8 cellular contexts compared by ENCODE assay signal in genomic region chr12:71838661-71839060, GRCh38. TPM values are rescaled to one million over a fixed set of nuclear protein-coding genes. Genes with fewer than 3 reads are reported as not detected.
DNase-seq lines count a peak whose midpoint lies in the region; FAIRE-seq and TF ChIP-seq lines count a peak whose summit lies in the region.

No MANE protein-coding gene starts in this region.

- H3K36me3 ChIP-seq in ascending aorta (no peaks in the 10 kb centered on the region), mesendoderm (ENCODE audit: control insufficient read depth, insufficient read depth, low read length) (no peaks in the 10 kb centered on the region), tibial nerve (no peaks in the 10 kb centered on the region)

- H3K23ac ChIP-seq in mesendoderm (ENCODE audit: low read length): no peak overlapping the region

- H3K4ac ChIP-seq in mesendoderm (ENCODE audit: low read depth, low read length): peak overlapping the region; percentile 65

- H3K4me3 ChIP-seq in ascending aorta (peak overlapping the region; percentile 73 to 78), mesendoderm (ENCODE audit: low read length) (no peak overlapping the region), tibial nerve (peak overlapping the region in 3 of 4 donors; percentile 78 to 89 (median 86))

- no peak overlapping the region for H4K5ac ChIP-seq in mesendoderm (ENCODE audit: low read length)

- no CpG with 5 or more reads among the region's 6 CpGs for WGBS in mesendoderm (ENCODE audit: extremely low coverage, insufficient coverage, low lambda C conversion rate)
- 97 to 98% methylated on average over 6 of the region's 6 CpGs for WGBS in tibial nerve, 2 donors

- CTCF ChIA-PET in activated naive CD4-positive, alpha-beta T cell treated with anti-CD3 and anti-CD28 coated beads for 36 hours (lab: Charles Lee): interaction anchor here (1.0 to 1.4 kb wide), 4 partner anchors 9 to 80 kb away, joined by 3 to 5 read pairs (median 3); no protein-coding TSS in a partner anchor

- H3K36me3 Mint-ChIP-seq in activated naive CD4-positive, alpha-beta T cell treated with anti-CD3 and anti-CD28 coated beads for 36 hours (ENCODE audit: low read depth): peaks cover 12% of the 10 kb centered on the region
- no peaks in the 10 kb centered on the region for H3K36me3 Mint-ChIP-seq in mesothelial cell of epicardium

- H3K18ac ChIP-seq in mesendoderm (ENCODE audit: low read length): no peak overlapping the region

- TF ChIP-seq EP300 in tibial nerve (IDR thresholded peaks at IDR 0.05): no peak

- H3K27me3 ChIP-seq in ascending aorta (no peaks in the 10 kb centered on the region), mesendoderm (ENCODE audit: insufficient read depth, low read length, poor library complexity) (no peaks in the 10 kb centered on the region), tibial nerve (no peaks in the 10 kb centered on the region)

- no peaks in the 10 kb centered on the region for H3K9me3 ChIP-seq in ascending aorta
- no peaks in the 10 kb centered on the region for H3K9me3 ChIP-seq in tibial nerve

- no peak for TF ChIP-seq POLR2A in tibial nerve (IDR thresholded peaks at IDR 0.05)

- no peak overlapping the region for H3K9ac ChIP-seq in mesendoderm (ENCODE audit: low read length)

- H3K4me2 ChIP-seq in mesendoderm (ENCODE audit: low read length): no peak overlapping the region

- H2BK5ac ChIP-seq in mesendoderm (ENCODE audit: low read length): no peak overlapping the region

- peaks cover 0 to 7% of the 10 kb centered on the region in 2 donors for H3K4me1 ChIP-seq in ascending aorta
- H3K4me1 ChIP-seq in mesendoderm (ENCODE audit: control insufficient read depth, low read depth, low read length): peaks cover 3% of the 10 kb centered on the region
- H3K4me1 ChIP-seq in tibial nerve: peaks cover 2 to 33% (median 24%) of the 10 kb centered on the region in 4 donors

- H2AK5ac ChIP-seq in mesendoderm (ENCODE audit: low read length): no peak overlapping the region

- peaks cover 7% of the 10 kb centered on the region for H3K79me1 ChIP-seq in mesendoderm (ENCODE audit: low read length)

- no peak overlapping the region for H4K8ac ChIP-seq in mesendoderm (ENCODE audit: low read depth, low read length)

- no peak for TF ChIP-seq CTCF in ascending aorta (IDR thresholded peaks at IDR 0.05)
- TF ChIP-seq CTCF in tibial nerve (IDR thresholded peaks at IDR 0.05): no peak
- TF ChIP-seq CTCF in mesothelial cell of epicardium (IDR thresholded peaks at IDR 0.05; ENCODE audit: unreplicated experiment): no peak

- H3K56ac ChIP-seq in mesendoderm (ENCODE audit: low read length): no peak overlapping the region

- H2BK120ac ChIP-seq in mesendoderm (ENCODE audit: low read depth, low read length): no peak overlapping the region

- peaks cover 24% of the 10 kb centered on the region for H3K79me2 ChIP-seq in mesendoderm (ENCODE audit: control insufficient read depth, insufficient read depth, low read length)

- peaks cover 54% of the 10 kb centered on the region for H3K4me1 Mint-ChIP-seq in activated naive CD4-positive, alpha-beta T cell treated with anti-CD3 and anti-CD28 coated beads for 36 hours (ENCODE audit: low read depth)
- peaks cover 14% of the 10 kb centered on the region for H3K4me1 Mint-ChIP-seq in mesothelial cell of epicardium

- no peak for DNase-seq in activated naive CD4-positive, alpha-beta T cell treated with anti-CD3 and anti-CD28 coated beads for 36 hours
- no peak for DNase-seq in activated naive CD4-positive, alpha-beta T cell (lab: John Stamatoyannopoulos, UW)
- DNase-seq in ascending aorta (ENCODE audit: low spot score in 2 of 2) (no peak), mesendoderm (no peak), tibial nerve (ENCODE audit: low spot score in 2 of 2) (no peak), mesothelial cell of epicardium (ENCODE audit: low spot score in 2 of 2, unreplicated experiment in 2 of 2) (no peak), urothelium cell line (ENCODE audit: low spot score) (no peak), NCI-H446 treated with DMSO at 0.1 percent for 48 hours (lab: John Stamatoyannopoulos, UW) (no peak)

- H3K4me3 Mint-ChIP-seq in activated naive CD4-positive, alpha-beta T cell treated with anti-CD3 and anti-CD28 coated beads for 36 hours: peak overlapping the region; percentile 94
- no peak overlapping the region for H3K4me3 Mint-ChIP-seq in mesothelial cell of epicardium

- peak overlapping the region; percentile 98 for H3K27ac Mint-ChIP-seq in activated naive CD4-positive, alpha-beta T cell treated with anti-CD3 and anti-CD28 coated beads for 36 hours
- H3K27ac Mint-ChIP-seq in mesothelial cell of epicardium: no peak overlapping the region

- H3K27me3 Mint-ChIP-seq in activated naive CD4-positive, alpha-beta T cell treated with anti-CD3 and anti-CD28 coated beads for 36 hours (ENCODE audit: low read depth): no peaks in the 10 kb centered on the region
- peaks cover 18% of the 10 kb centered on the region for H3K27me3 Mint-ChIP-seq in mesothelial cell of epicardium (ENCODE audit: low read depth)

- H2BK15ac ChIP-seq in mesendoderm (replicated peaks; ENCODE audit: low read depth): no peak overlapping the region

- FAIRE-seq in urothelium cell line (lab: Jason Lieb, UNC): no peak

- intact Hi-C loops in activated naive CD4-positive, alpha-beta T cell treated with anti-CD3 and anti-CD28 coated beads for 36 hours (cut with micrococcal nuclease): loop anchor here (1.0 to 5.0 kb wide), 5 partner anchors 83 to 1591 kb away; partner anchors contain the start of genes TMEM19 and TPH2
- intact Hi-C loops in ascending aorta (cut with DNase I): loop anchor here (1.0 to 5.0 kb wide), 3 partner anchors 84 to 1596 kb away; partner anchors contain the start of genes CNOT2, RAB21 and THAP2

- H3K9me3 Mint-ChIP-seq in activated naive CD4-positive, alpha-beta T cell treated with anti-CD3 and anti-CD28 coated beads for 36 hours: no peaks in the 10 kb centered on the region
- H3K9me3 Mint-ChIP-seq in mesothelial cell of epicardium: no peaks in the 10 kb centered on the region

- H3K27ac ChIP-seq in ascending aorta: peak overlapping the region; percentile 93 to 96
- no peak overlapping the region for H3K27ac ChIP-seq in mesendoderm (ENCODE audit: low read depth, low read length)
- peak overlapping the region; percentile 93 to 99 (median 98) for H3K27ac ChIP-seq in tibial nerve

RNA-seq across cellular contexts. Expression of gene TBC1D15, which starts 0.9 kb away (rescaled TPM):
- 10 to 100 TPM; 90.3 to 94.2 TPM for total RNA-seq in activated naive CD4-positive, alpha-beta T cell treated with anti-CD3 and anti-CD28 coated beads for 36 hours
- total RNA-seq in ascending aorta (18.3 TPM), tibial nerve (10 to 100 TPM; 45.3 to 66.0 (median 50.1) TPM), mesothelial cell of epicardium (33.6 to 41.7 TPM (median 36.5 TPM) in 3 replicates)
- 25.0 TPM for polyA plus RNA-seq in mesendoderm (2013, experiment 1 of 2)
- 25.2 TPM for polyA plus RNA-seq in mesendoderm (2013, experiment 2 of 2)
